20 cellular contexts compared by ENCODE assay signal in genomic region chr18:3870914-3871313, GRCh38.
"Had no signal": no experiment of that assay in that cellular context is flagged by ENCODE, and none has a peak within 500 bp of the region (broad histone marks: within the 10 kb centered on the region; RNA-seq: fewer than 3 reads in every experiment).

No MANE protein-coding gene starts in this region.

- H3K4me3 ChIP-seq: esophagus muscularis mucosa, gastrocnemius medialis, heart right ventricle, mucosa of descending colon, spleen, thyroid gland, uterus had no signal

- H3K36me3 Mint-ChIP-seq: naive thymus-derived CD8-positive, alpha-beta T cell; stimulated activated naive B cell treated with anti-CD40 and anti-IgM and Interleukin-4, amounts not matched to agents 10 μg/mL and 1 μg/mL and 100 μg/mL, for 72 hours; type B pancreatic cell had no signal

- ATAC-seq: gastrocnemius medialis; heart right ventricle; left lobe of liver; mucosa of descending colon; naive thymus-derived CD8-positive, alpha-beta T cell; sciatic nerve; stimulated activated naive B cell treated with anti-CD40 and anti-IgM and Interleukin-4, amounts not matched to agents 10 μg/mL and 1 μg/mL and 100 μg/mL, for 72 hours had no signal

- H3K4me1 ChIP-seq: esophagus muscularis mucosa, gastrocnemius medialis, uterus had no signal

- H3K9me3 Mint-ChIP-seq: naive thymus-derived CD8-positive, alpha-beta T cell; neural crest cell; stimulated activated naive B cell treated with anti-CD40 and anti-IgM and Interleukin-4, amounts not matched to agents 10 μg/mL and 1 μg/mL and 100 μg/mL, for 72 hours; type B pancreatic cell had no signal

- DNase-seq: cortex of kidney; effector memory CD4-positive, alpha-beta T cell; gastrocnemius medialis; heart right ventricle; islet precursor cell; mammary epithelial cell; mucosa of descending colon; naive thymus-derived CD8-positive, alpha-beta T cell; spleen; stimulated activated CD4-positive, alpha-beta T cell treated with anti-CD3 and anti-CD28 coated beads, Interleukin-2, amount 100 ng/mL, for 24 hours; stimulated activated CD4-positive, alpha-beta T cell treated with anti-CD3 and anti-CD28 coated beads, Interleukin-4, amount 100 ng/mL, for 4 hours; stimulated activated naive B cell treated with anti-CD40 and anti-IgM and Interleukin-4, amounts not matched to agents 10 μg/mL and 1 μg/mL and 100 μg/mL, for 72 hours; thyroid gland; uterus had no signal

- H3K27me3 ChIP-seq: gastrocnemius medialis, heart right ventricle, thyroid gland, uterus had no signal

- H3K36me3 ChIP-seq: esophagus muscularis mucosa, gastrocnemius medialis, heart right ventricle, spleen, thyroid gland, uterus had no signal

- H3K9me3 ChIP-seq: esophagus muscularis mucosa, gastrocnemius medialis, heart right ventricle, mucosa of descending colon, spleen, thyroid gland, uterus had no signal

- H3K27ac Mint-ChIP-seq: naive thymus-derived CD8-positive, alpha-beta T cell; stimulated activated naive B cell treated with anti-CD40 and anti-IgM and Interleukin-4, amounts not matched to agents 10 μg/mL and 1 μg/mL and 100 μg/mL, for 72 hours; type B pancreatic cell had no signal

- H3K27ac ChIP-seq: esophagus muscularis mucosa, gastrocnemius medialis, heart right ventricle, spleen, thyroid gland, uterus had no signal

- H3K4me3 Mint-ChIP-seq: naive thymus-derived CD8-positive, alpha-beta T cell; neural crest cell; stimulated activated naive B cell treated with anti-CD40 and anti-IgM and Interleukin-4, amounts not matched to agents 10 μg/mL and 1 μg/mL and 100 μg/mL, for 72 hours; type B pancreatic cell had no signal

- FAIRE-seq: endometrium had no signal
